1 cellular context compared by ENCODE assay signal in the genomic region with DNA sequence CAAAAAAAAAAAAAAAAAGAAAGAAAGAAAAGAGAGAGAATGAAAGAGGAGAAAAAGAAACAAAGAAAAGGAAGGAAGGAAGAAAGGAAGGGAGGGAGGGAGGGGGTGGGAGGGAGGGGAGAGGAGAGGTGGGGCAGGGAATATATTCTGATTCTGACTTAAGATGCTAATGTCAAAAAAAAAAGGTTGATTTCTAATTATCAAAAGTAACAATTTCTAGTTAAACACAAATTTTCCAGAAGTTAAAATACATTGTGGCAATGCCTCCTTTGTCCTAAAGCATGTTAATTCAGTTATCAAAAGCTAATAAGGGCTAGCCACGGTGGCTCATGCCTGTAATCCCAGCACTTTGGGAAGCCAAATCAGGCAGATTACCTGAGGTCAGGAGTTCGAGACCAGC.
TF ChIP-seq lines count a peak whose summit lies in the region.

No MANE protein-coding gene starts in this region.

TF ChIP-seq in K562, 482 proteins besides CTCF, POLR2A, EP300 and RAD21:
- TF ChIP-seq PCBP2 (IDR thresholded peaks at IDR 0.05; ENCODE audit: low read depth, low read length, poor library complexity, severe bottlenecking) (peak; percentile 60), ZNF224 (CRISPR knock-in tag; IDR thresholded peaks at IDR 0.05) (no peak), ZNF589 (CRISPR knock-in tag; IDR thresholded peaks at IDR 0.05; ENCODE audit: low read depth) (no peak), CBFA2T2 (conservative IDR thresholded peaks at IDR 0.05) (no peak), PCBP1 (IDR thresholded peaks at IDR 0.05; ENCODE audit: low read depth, low read length, poor library complexity, severe bottlenecking) (peak; percentile 59), HNRNPK (IDR thresholded peaks at IDR 0.05; ENCODE audit: low read depth, low read length, poor library complexity, severe bottlenecking) (peak; percentile 75), JUND (IDR thresholded peaks at IDR 0.05; ENCODE audit: borderline replicate concordance, low read depth, low read length) (no peak), JUND (tag; IDR thresholded peaks at IDR 0.05; ENCODE audit: borderline replicate concordance, low read depth, low read length) (no peak)
